Comparison of ENCODE assay signal across 11 cellular contexts in the genomic region with DNA sequence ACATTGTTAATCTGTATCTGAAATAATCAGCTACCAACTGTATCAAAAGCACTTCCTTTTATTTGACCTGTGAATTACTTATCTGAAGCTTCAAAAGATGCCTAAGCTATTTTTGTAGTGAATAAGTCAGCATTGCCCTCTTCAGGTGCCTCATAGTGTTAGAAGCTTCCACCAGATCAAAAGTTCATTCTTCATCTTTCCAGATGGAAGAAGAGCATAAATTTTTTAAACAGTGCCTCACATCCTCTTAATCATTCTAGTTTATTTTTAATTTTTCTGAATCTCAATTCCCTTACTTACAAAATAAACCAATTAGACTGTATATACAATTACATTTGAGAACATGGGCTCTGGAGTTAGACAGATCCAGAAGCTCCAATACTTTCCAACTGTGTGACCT.
DNase-seq lines count a peak whose midpoint lies in the region; ATAC-seq, FAIRE-seq and TF ChIP-seq lines count a peak whose summit lies in the region.
"Had no signal": no experiment of that assay in that cellular context is flagged by ENCODE, and none has a peak within 500 bp of the region (broad histone marks: within the 10 kb centered on the region; RNA-seq: fewer than 3 reads in every experiment).

No MANE protein-coding gene starts in this region.

- H3K9me3 Mint-ChIP-seq in activated T-cell treated with anti-CD3 and anti-CD28 coated beads, Interleukin-2, amount 50 U/mL, for 72 hours, result no peaks in the 10 kb centered on the region

- H3K36me3 ChIP-seq in OCI-LY3 (replicated peaks; ENCODE audit: low read depth, low read length), result peaks cover 2% of the 10 kb centered on the region
- H3K36me3 ChIP-seq in H1 (ENCODE audit: control insufficient read depth in 2 of 4, insufficient read depth in 4 of 4, low read length in 3 of 4), result peaks cover 0 to 11% (median 0%) of the 10 kb centered on the region in 4 experiments; a peak in 2 of 8 replicates
- H3K36me3 ChIP-seq in gastrocnemius medialis, result no peaks in the 10 kb centered on the region

- POLR2A ChIA-PET in H1 (lab: Charles Lee; ENCODE audit: partially characterized antibody), result interaction anchor here (0.8 kb wide), 1 partner anchor 18 kb away, joined by 3 read pairs; no protein-coding TSS in a partner anchor

- no peaks in the 10 kb centered on the region for H3K27me3 Mint-ChIP-seq in activated T-cell treated with anti-CD3 and anti-CD28 coated beads, Interleukin-2, amount 50 U/mL, for 72 hours (ENCODE audit: low read depth)

- no peak overlapping the region for H4K5ac ChIP-seq in H1 (ENCODE audit: insufficient read length, low read depth, low read length)

- H3K4me1 ChIP-seq in OCI-LY3 (ENCODE audit: low read length), result peaks cover 57% of the 10 kb centered on the region
- H3K4me1 ChIP-seq in H1 (replicated peaks in 1 of 4; ENCODE audit: control insufficient read depth in 3 of 4, insufficient read depth in 4 of 4, low read length in 3 of 4), result peaks cover 4 to 7% (median 6%) of the 10 kb centered on the region in 4 experiments; a peak in 5 of 7 replicates
- H3K4me1 ChIP-seq in gastrocnemius medialis, result peaks cover 12 to 15% of the 10 kb centered on the region in 2 donors

- peaks cover 5 to 8% of the 10 kb centered on the region in 2 donors for H3K36me3 Mint-ChIP-seq in activated T-cell treated with anti-CD3 and anti-CD28 coated beads, Interleukin-2, amount 50 U/mL, for 72 hours (ENCODE audit: insufficient read depth in 2 of 2)

- intact Hi-C loops in gastrocnemius medialis (cut with DNase I; ENCODE audit: low total_unique reads) (loop anchor here (1.0 to 5.0 kb wide), 4 partner anchors 96 to 207 kb away; no protein-coding TSS in a partner anchor), left colon (cut with DNase I, micrococcal nuclease) (no loop called here)

- peak overlapping the region; percentile 91 for H3K9ac ChIP-seq in OCI-LY3 (ENCODE audit: low read length)
- no peak overlapping the region for H3K9ac ChIP-seq in H1 (replicated peaks in 1 of 4; ENCODE audit: extremely low read depth in 1 of 4, low read depth in 3 of 4, low read length in 3 of 4)
- H3K9ac ChIP-seq: BLaER1 had no signal

- H3K4ac ChIP-seq in H1 (replicated peaks; ENCODE audit: insufficient read length, low read depth, low read length), result no peak overlapping the region

- CTCF ChIA-PET in H1 (lab: Charles Lee; ENCODE audit: partially characterized antibody), result interaction anchor here (0.6 to 1.5 kb wide), 5 partner anchors 16 to 210 kb away, joined by 3 to 4 read pairs (median 3); no protein-coding TSS in a partner anchor

- no peak for TF ChIP-seq POLR2A in H1 (IDR thresholded peaks at IDR 0.05; ENCODE audit: control extremely low read depth in 1 of 2, low read depth in 2 of 2, low read length in 2 of 2)
- no peak for TF ChIP-seq POLR2A in gastrocnemius medialis (IDR thresholded peaks at IDR 0.05)

- no peak overlapping the region for H4K91ac ChIP-seq in H1 (replicated peaks; ENCODE audit: insufficient read length, low read length)

- H3K4me2 ChIP-seq in OCI-LY3 (ENCODE audit: low read length) (peak overlapping the region; percentile 97), H1 (ENCODE audit: insufficient read depth in 1 of 2, low read depth in 2 of 2, low read length in 2 of 2) (no peak overlapping the region)
- H3K4me2 ChIP-seq: BLaER1 had no signal

- no peak overlapping the region for H2BK120ac ChIP-seq in H1 (replicated peaks; ENCODE audit: low read depth, low read length)

- peak; percentile 21 to 28; a peak in 2 of 4 replicates for TF ChIP-seq RAD21 in H1 (IDR thresholded peaks at IDR 0.05 in 1 of 2, conservative IDR thresholded peaks at IDR 0.05 in 1 of 2; ENCODE audit: low read depth in 2 of 2, low read length in 2 of 2)

- H3K27ac Mint-ChIP-seq in activated T-cell treated with anti-CD3 and anti-CD28 coated beads, Interleukin-2, amount 50 U/mL, for 72 hours, result peak overlapping the region; percentile 98

- no peaks in the 10 kb centered on the region for H4K20me1 ChIP-seq in OCI-LY3 (ENCODE audit: insufficient read depth, low read length)
- H4K20me1 ChIP-seq in H1 (replicated peaks in 1 of 2; ENCODE audit: control insufficient read depth in 1 of 2, insufficient read depth in 2 of 2, low read length in 2 of 2), result no peaks in the 10 kb centered on the region

- H3K27ac ChIP-seq in OCI-LY3 (ENCODE audit: low read length) (peak overlapping the region; percentile 97), H1 (ENCODE audit: low read depth, low read length) (no peak overlapping the region), gastrocnemius medialis (peak overlapping the region in 1 of 4 donors; percentile 60)
- H3K27ac ChIP-seq: BLaER1 had no signal

- H3K79me2 ChIP-seq in OCI-LY3 (ENCODE audit: low read length) (peaks cover 74% of the 10 kb centered on the region), H1 (ENCODE audit: control insufficient read depth in 1 of 2, insufficient read depth in 2 of 2, low read length in 2 of 2) (peaks cover 0 to 14% of the 10 kb centered on the region in 2 experiments; a peak in 2 of 4 replicates)

- TF ChIP-seq CTCF in OCI-LY3 (IDR thresholded peaks at IDR 0.05; ENCODE audit: low read depth, low read length) (peak; percentile 73), H1 (IDR thresholded peaks at IDR 0.05; ENCODE audit: control extremely low read depth in 1 of 3, insufficient read depth in 1 of 3, low read depth in 1 of 3, low read length in 3 of 3) (no peak), gastrocnemius medialis (IDR thresholded peaks at IDR 0.05 in 4 of 5, conservative IDR thresholded peaks at IDR 0.05 in 1 of 5) (peak in 3 of 5 experiments; percentile 34 to 55 (median 42))

- no peak overlapping the region for H2BK12ac ChIP-seq in H1 (ENCODE audit: low read depth, low read length)

- no peak for ATAC-seq in activated T-cell treated with anti-CD3 and anti-CD28 coated beads, Interleukin-2, amount 50 U/mL, for 72 hours (replicated peaks in 1 of 2)
- ATAC-seq in gastrocnemius medialis (peak; percentile 73 to 77), left colon (no peak)

- peak overlapping the region; percentile 30 to 89 for H3K4me3 Mint-ChIP-seq in activated T-cell treated with anti-CD3 and anti-CD28 coated beads, Interleukin-2, amount 50 U/mL, for 72 hours

- no peak overlapping the region for H3K56ac ChIP-seq in H1 (replicated peaks; ENCODE audit: insufficient read length, low read depth, low read length)

- H4K8ac ChIP-seq in H1 (ENCODE audit: extremely low read depth, insufficient read depth, low read length), result no peak overlapping the region

- no peak for TF ChIP-seq EP300 in H1 (IDR thresholded peaks at IDR 0.05; ENCODE audit: borderline replicate concordance in 1 of 2, low read depth in 2 of 2, low read length in 2 of 2)

- FAIRE-seq in H1 (lab: Jason Lieb, UNC), result no peak

- H3K18ac ChIP-seq in H1 (ENCODE audit: extremely low read depth, low read length), result no peak overlapping the region

- DNase-seq in activated T-cell treated with anti-CD3 and anti-CD28 coated beads, Interleukin-2, amount 50 U/mL, for 72 hours, result no peak
- DNase-seq in activated T-cell treated with anti-CD3 and anti-CD28 coated beads, Interleukin-2, amount 50 U/mL, for 48 hours, result no peak
- DNase-seq in H1 (ENCODE audit: low read depth in 1 of 2, low spot score in 2 of 2), result no peak
- no peak for DNase-seq in gastrocnemius medialis
- no peak for DNase-seq in activated CD4-positive, CD25-positive, alpha-beta regulatory T cell treated with anti-CD3 and anti-CD28 coated beads, Interleukin-2, amount 50 U/mL, for 72 hours
- DNase-seq in DMS 273 treated with DMSO at 0.1 percent for 48 hours (lab: John Stamatoyannopoulos, UW), result no peak
- no peak for DNase-seq in left colon
- DNase-seq: midbrain, NCI-H446 treated with DMSO at 0.1 percent for 48 hours had no signal

- no peak overlapping the region for H2BK5ac ChIP-seq in H1 (ENCODE audit: low read depth, low read length)

- in situ Hi-C loops in gastrocnemius medialis (cut with MboI; ENCODE audit: low sequenced_read_pairs in 4 of 4), result loop anchor here (10.0 to 25.0 kb wide), 2 partner anchors 119 to 126 kb away; no protein-coding TSS in a partner anchor

- peak overlapping the region; percentile 54 for H3K4me3 ChIP-seq in OCI-LY3 (ENCODE audit: low read length)
- H3K4me3 ChIP-seq in H1 (ENCODE audit: extremely low read depth in 1 of 4, insufficient read depth in 2 of 4, low read depth in 3 of 4, low read length in 4 of 4), result no peak overlapping the region
- no peak overlapping the region for H3K4me3 ChIP-seq in gastrocnemius medialis
- H3K4me3 ChIP-seq: BLaER1 had no signal

- no peaks in the 10 kb centered on the region for H3K23me2 ChIP-seq in H1 (ENCODE audit: low read depth, low read length)

- no peak overlapping the region for H2AK5ac ChIP-seq in H1 (ENCODE audit: low read depth, low read length)

- no peaks in the 10 kb centered on the region; the same call in 1 of the 2 replicates for H3K79me1 ChIP-seq in H1 (ENCODE audit: low read depth, low read length)

- H2BK15ac ChIP-seq in H1 (ENCODE audit: low read length), result no peak overlapping the region

- peaks cover 32% of the 10 kb centered on the region for H3K4me1 Mint-ChIP-seq in activated T-cell treated with anti-CD3 and anti-CD28 coated beads, Interleukin-2, amount 50 U/mL, for 72 hours (ENCODE audit: low read depth)

- H3K14ac ChIP-seq in H1 (ENCODE audit: insufficient read length), result no peak overlapping the region

- no peaks in the 10 kb centered on the region for H3K27me3 ChIP-seq in OCI-LY3 (ENCODE audit: low read depth, low read length)
- no peaks in the 10 kb centered on the region for H3K27me3 ChIP-seq in H1 (replicated peaks in 1 of 4; ENCODE audit: control insufficient read depth in 3 of 4, extremely low read depth in 1 of 4, insufficient read depth in 3 of 4, low read length in 3 of 4)
- no peaks in the 10 kb centered on the region for H3K27me3 ChIP-seq in gastrocnemius medialis
- H3K27me3 ChIP-seq: BLaER1 had no signal

- H2BK20ac ChIP-seq in H1 (ENCODE audit: low read length), result no peak overlapping the region

- H2AFZ ChIP-seq in OCI-LY3 (ENCODE audit: low read depth, low read length) (no peak overlapping the region), H1 (ENCODE audit: low read length) (no peak overlapping the region)

- H3K9me3 ChIP-seq in OCI-LY3 (ENCODE audit: insufficient read depth, low read length) (no peaks in the 10 kb centered on the region), H1 (ENCODE audit: insufficient read depth in 2 of 2, low read depth in 1 of 2, low read length in 1 of 2) (peaks cover 0 to 11% of the 10 kb centered on the region in 2 experiments; a peak in 1 of 4 replicates), gastrocnemius medialis (no peaks in the 10 kb centered on the region)

- no peak overlapping the region for H3K23ac ChIP-seq in H1 (ENCODE audit: insufficient read length)

TF ChIP-seq in H1, 55 proteins besides CTCF, POLR2A, EP300 and RAD21:
- TF ChIP-seq MAFK (IDR thresholded peaks at IDR 0.05; ENCODE audit: low read depth, low read length), result no peak
- TF ChIP-seq TEAD4 (IDR thresholded peaks at IDR 0.05; ENCODE audit: low read depth, low read length), result no peak
- TF ChIP-seq CHD2 (IDR thresholded peaks at IDR 0.05; ENCODE audit: low read length), result no peak

Comparison
In these comparisons a context has a peak if more than half of its experiments do, and no peak if none do; other contexts are left out.
1. ATAC-seq: peak in gastrocnemius medialis (2 of 2); none in activated T-cell treated with anti-CD3 and anti-CD28 coated beads, Interleukin-2, amount 50 U/mL, for 72 hours (0 of 2) and left colon (single experiment).
2. CTCF ChIP-seq: peak in OCI-LY3 (single experiment) and gastrocnemius medialis (3 of 5); none in H1 (0 of 3).